ENCODE assay signal across 33 cellular contexts in the genomic region with DNA sequence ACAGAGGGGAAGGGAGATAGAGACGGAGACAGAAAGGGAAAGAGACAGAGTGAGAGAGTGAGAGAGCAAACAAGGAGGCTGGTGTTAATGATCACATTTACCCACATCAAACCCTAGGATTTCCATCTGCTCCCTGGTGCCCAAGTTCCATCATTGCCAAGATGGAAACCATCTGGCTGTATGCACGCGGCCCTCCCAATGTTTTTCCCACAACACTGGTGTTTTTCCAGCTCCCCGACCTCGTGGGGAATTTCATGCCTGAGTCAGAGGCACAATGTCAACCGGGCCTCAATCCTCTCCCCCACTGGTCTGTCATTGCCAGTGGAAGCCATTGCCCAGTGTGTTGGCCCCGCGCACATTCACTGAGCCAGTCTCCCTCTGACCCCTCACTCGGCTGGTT. TPM values are rescaled to one million over a fixed set of nuclear protein-coding genes. Genes with fewer than 3 reads are reported as not detected.
DNase-seq lines count a peak whose midpoint lies in the region; ATAC-seq and TF ChIP-seq lines count a peak whose summit lies in the region.
"Had no signal": no experiment of that assay in that cellular context is flagged by ENCODE, and none has a peak within 500 bp of the region (broad histone marks: within the 10 kb centered on the region; RNA-seq: fewer than 3 reads in every experiment).

No MANE protein-coding gene starts in this region.

- no peaks in the 10 kb centered on the region for H3K4me1 ChIP-seq in CD8-positive, alpha-beta T cell (ENCODE audit: insufficient read depth, low read length)
- H3K4me1 ChIP-seq: adrenal gland, Caco-2, foreskin keratinocyte, heart right ventricle, suprapubic skin, upper lobe of right lung had no signal

- intact Hi-C loops in CD8-positive, alpha-beta T cell (cut with DNase I, micrococcal nuclease), result no loop called here

- DNase-seq in GM04503 (ENCODE audit: low read depth) (peak; percentile 50), RPMI7951 (ENCODE audit: low read depth) (peak; percentile 84), fibroblast of the aortic adventitia (ENCODE audit: low read depth) (peak; percentile 84), progenitor cell of endocrine pancreas (ENCODE audit: low spot score, unreplicated experiment) (no peak), retina (no peak), NCI-H226 (no peak), NCI-H1092 (lab: John Stamatoyannopoulos, UW) (no peak)
- DNase-seq in CD8-positive, alpha-beta T cell, result no peak
- DNase-seq: activated CD4-positive, alpha-beta T cell treated with anti-CD3 and anti-CD28 coated beads, Interleukin-2, amount 50 U/mL, for 4 hours; activated naive CD4-positive, alpha-beta T cell treated with Interleukin-2 at 50 U/mL for 16 hours; Caco-2; DMS79; foreskin keratinocyte; GF-D8; heart right ventricle; kidney; midbrain; naive thymus-derived CD8-positive, alpha-beta T cell; NCI-H2227 treated with DMSO at 0.1 percent for 48 hours; NCI-H526 treated with DMSO at 0.1 percent for 48 hours; occipital lobe; PC-3; SHP77; stimulated activated naive CD4-positive, alpha-beta T cell; T-helper 2 cell; upper lobe of right lung had no signal

- no peak overlapping the region for H3K4me3 ChIP-seq in fibroblast of the aortic adventitia (ENCODE audit: low read depth, low read length)
- no peak overlapping the region for H3K4me3 ChIP-seq in CD8-positive, alpha-beta T cell (ENCODE audit: low read depth, low read length)
- H3K4me3 ChIP-seq: adrenal gland, GM23338, heart right ventricle, skin epidermis, suprapubic skin, upper lobe of right lung had no signal

- no peak for TF ChIP-seq CTCF in fibroblast of the aortic adventitia (IDR thresholded peaks at IDR 0.05; ENCODE audit: insufficient read depth, low read length)
- TF ChIP-seq CTCF in progenitor cell of endocrine pancreas (IDR thresholded peaks at IDR 0.05; ENCODE audit: unreplicated experiment), result no peak
- TF ChIP-seq CTCF in CD8-positive, alpha-beta T cell (IDR thresholded peaks at IDR 0.05), result no peak

- peaks cover 2% of the 10 kb centered on the region for H3K4me1 Mint-ChIP-seq in progenitor cell of endocrine pancreas (ENCODE audit: low read depth)
- H3K4me1 Mint-ChIP-seq in CD8-positive, alpha-beta T cell (ENCODE audit: low read depth), result no peaks in the 10 kb centered on the region
- H3K4me1 Mint-ChIP-seq: GM23338 had no signal

- peak overlapping the region; percentile 8 for H3K27ac Mint-ChIP-seq in progenitor cell of endocrine pancreas
- H3K27ac Mint-ChIP-seq in CD8-positive, alpha-beta T cell, result no peak overlapping the region
- H3K27ac Mint-ChIP-seq: GM23338 had no signal

- H3K27me3 ChIP-seq in CD8-positive, alpha-beta T cell (ENCODE audit: insufficient read depth, low read length), result no peaks in the 10 kb centered on the region
- H3K27me3 ChIP-seq: adrenal gland, upper lobe of right lung had no signal

- ATAC-seq in CD8-positive, alpha-beta T cell, result no peak
- ATAC-seq: activated CD4-positive, CD25-positive, alpha-beta regulatory T cell treated with anti-CD3 and anti-CD28 coated beads, Interleukin-2, amount 50 U/mL, for 24 hours; foreskin keratinocyte; GM23338; naive thymus-derived CD8-positive, alpha-beta T cell; PC-3; upper lobe of right lung had no signal

- CTCF ChIA-PET in CD8-positive, alpha-beta T cell (lab: Charles Lee), result no interaction called here

- H3K4me3 Mint-ChIP-seq in progenitor cell of endocrine pancreas (ENCODE audit: low read depth), result no peak overlapping the region
- no peak overlapping the region for H3K4me3 Mint-ChIP-seq in CD8-positive, alpha-beta T cell
- H3K4me3 Mint-ChIP-seq: GM23338; IgD-negative memory B cell; naive thymus-derived CD8-positive, alpha-beta T cell had no signal

- POLR2A ChIA-PET in CD8-positive, alpha-beta T cell (lab: Charles Lee), result no interaction called here

- no peak overlapping the region for H3K27ac ChIP-seq in CD8-positive, alpha-beta T cell (ENCODE audit: low read depth, low read length)
- H3K27ac ChIP-seq: adrenal gland, C4-2B, foreskin keratinocyte, heart right ventricle, suprapubic skin, upper lobe of right lung had no signal

- H3K27me3 Mint-ChIP-seq in progenitor cell of endocrine pancreas, result peaks cover 22% of the 10 kb centered on the region
- peaks cover 32% of the 10 kb centered on the region for H3K27me3 Mint-ChIP-seq in CD8-positive, alpha-beta T cell (ENCODE audit: low read depth)

- H3K9me3 Mint-ChIP-seq in progenitor cell of endocrine pancreas (ENCODE audit: low read depth), result no peaks in the 10 kb centered on the region
- no peaks in the 10 kb centered on the region for H3K9me3 Mint-ChIP-seq in CD8-positive, alpha-beta T cell
- H3K9me3 Mint-ChIP-seq: IgD-negative memory B cell; naive thymus-derived CD8-positive, alpha-beta T cell had no signal

- H3K36me3 ChIP-seq in CD8-positive, alpha-beta T cell (ENCODE audit: insufficient read depth, low read length), result no peaks in the 10 kb centered on the region
- H3K36me3 ChIP-seq: adrenal gland, heart right ventricle, suprapubic skin, upper lobe of right lung had no signal

- H3K9me3 ChIP-seq in CD8-positive, alpha-beta T cell (ENCODE audit: low read length), result no peaks in the 10 kb centered on the region
- H3K9me3 ChIP-seq: adrenal gland, Caco-2, heart right ventricle, suprapubic skin, upper lobe of right lung had no signal

- no peaks in the 10 kb centered on the region for H3K36me3 Mint-ChIP-seq in progenitor cell of endocrine pancreas (ENCODE audit: insufficient read depth)
- no peaks in the 10 kb centered on the region for H3K36me3 Mint-ChIP-seq in CD8-positive, alpha-beta T cell
- H3K36me3 Mint-ChIP-seq: IgD-negative memory B cell; naive thymus-derived CD8-positive, alpha-beta T cell had no signal

RNA-seq across cellular contexts. Expression of gene BDKRB2, which starts 19.9 kb away (rescaled TPM):
- total RNA-seq in RPMI7951 (2014; rRNA removed; shearing (Covaris generic)), result 13.1 and 15.9 TPM in 2 replicates
- 7.4 and 23.1 TPM in 2 replicates for total RNA-seq in fibroblast of the aortic adventitia (ENCODE audit: low replicate concordance)
- 0.36 and 0.42 TPM in 2 replicates for total RNA-seq in progenitor cell of endocrine pancreas
- total RNA-seq in CD8-positive, alpha-beta T cell, result not detected
- total RNA-seq: naive thymus-derived CD8-positive, alpha-beta T cell had no signal

Comparison
In these comparisons a context has a peak if more than half of its experiments do, and no peak if none do; other contexts are left out.
1. DNase-seq: peak in GM04503 (single experiment), RPMI7951 (single experiment) and fibroblast of the aortic adventitia (single experiment); none in progenitor cell of endocrine pancreas (single experiment), CD8-positive, alpha-beta T cell (0 of 7), retina (single experiment), NCI-H226 (single experiment) and NCI-H1092 (single experiment).